Comparison of ENCODE assay signal across 31 cellular contexts in the genomic region with DNA sequence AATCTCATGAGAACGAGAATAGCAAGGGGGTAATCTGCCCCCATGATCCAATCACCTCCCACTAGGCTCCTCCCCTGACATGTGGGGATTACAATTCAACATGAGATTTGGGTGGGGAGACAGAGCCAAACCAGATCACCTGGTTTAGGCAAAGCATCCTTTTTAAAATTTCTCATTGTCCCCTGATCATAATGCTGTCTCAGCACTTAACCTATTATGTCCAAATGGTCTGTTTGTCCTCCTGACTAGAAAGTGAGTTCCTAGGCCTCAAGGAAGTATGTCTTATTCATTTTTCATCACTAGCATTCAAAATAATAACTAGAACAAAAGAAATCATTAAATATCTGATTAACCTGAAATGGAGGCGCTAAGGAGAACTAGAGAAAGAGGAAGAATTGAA.
"Had no signal": no experiment of that assay in that cellular context is flagged by ENCODE, and none has a peak within 500 bp of the region (broad histone marks: within the 10 kb centered on the region; RNA-seq: fewer than 3 reads in every experiment).

No MANE protein-coding gene starts in this region.

- ATAC-seq: left colon; left lung; lower lobe of right lung; naive thymus-derived CD8-positive, alpha-beta T cell; sciatic nerve; stimulated activated naive B cell treated with anti-CD40 and anti-IgM and Interleukin-4, amounts not matched to agents 10 μg/mL and 1 μg/mL and 100 μg/mL, for 72 hours; stimulated activated naive CD8-positive, alpha-beta T cell treated with anti-CD3 and anti-CD28 coated beads, Interleukin-15, Interleukin-2, amounts not matched to agents 100 U/mL and 50 U/mL, for 24 hours had no signal

- H3K27me3 ChIP-seq: left lung, neutrophil, ovary, right atrium auricular region, stomach, testis, thyroid gland, upper lobe of left lung had no signal

- H3K36me3 ChIP-seq: left lung, lower lobe of right lung, neutrophil, ovary, right atrium auricular region, stomach, thyroid gland, transverse colon, upper lobe of left lung had no signal

- H3K36me3 Mint-ChIP-seq: immature natural killer cell; naive thymus-derived CD8-positive, alpha-beta T cell; stimulated activated naive B cell treated with anti-CD40 and anti-IgM and Interleukin-4, amounts not matched to agents 10 μg/mL and 1 μg/mL and 100 μg/mL, for 72 hours had no signal

- H3K9me3 ChIP-seq: left lung, lower lobe of right lung, neutrophil, ovary, right atrium auricular region, stomach, testis, thyroid gland, transverse colon, upper lobe of left lung had no signal

- H3K4me1 ChIP-seq: left lung, lower lobe of right lung, right atrium auricular region, testis, thyroid gland, upper lobe of left lung had no signal

- H3K27ac Mint-ChIP-seq: immature natural killer cell; nephron; progenitor cell of endocrine pancreas; stimulated activated naive B cell treated with anti-CD40 and anti-IgM and Interleukin-4, amounts not matched to agents 10 μg/mL and 1 μg/mL and 100 μg/mL, for 72 hours had no signal

- H3K4me1 Mint-ChIP-seq: nephron, neural crest cell had no signal

- H3K9me3 Mint-ChIP-seq: immature natural killer cell; naive thymus-derived CD8-positive, alpha-beta T cell; nephron; neural crest cell; stimulated activated naive B cell treated with anti-CD40 and anti-IgM and Interleukin-4, amounts not matched to agents 10 μg/mL and 1 μg/mL and 100 μg/mL, for 72 hours had no signal

- H3K4me3 Mint-ChIP-seq: immature natural killer cell; naive thymus-derived CD8-positive, alpha-beta T cell; nephron; neural crest cell; stimulated activated naive B cell treated with anti-CD40 and anti-IgM and Interleukin-4, amounts not matched to agents 10 μg/mL and 1 μg/mL and 100 μg/mL, for 72 hours had no signal

- H3K27ac ChIP-seq: left lung, lower lobe of right lung, neutrophil, ovary, right atrium auricular region, skin epidermis, stomach, testis, thyroid gland, transverse colon, upper lobe of left lung had no signal

- H3K4me3 ChIP-seq: left lung, lower lobe of right lung, ovary, right atrium auricular region, skin epidermis, stomach, testis, thyroid gland, transverse colon, upper lobe of left lung had no signal

- FAIRE-seq: islet of Langerhans, kidney, urothelium cell line had no signal

- DNase-seq: hypothalamus; immature natural killer cell; kidney; left colon; left lung; lower lobe of right lung; mammary epithelial cell; mesenchymal stem cell; naive thymus-derived CD8-positive, alpha-beta T cell; occipital lobe; ovary; stimulated activated CD4-positive, alpha-beta T cell treated with anti-CD3 and anti-CD28 coated beads, Interleukin-12 subunit alpha, Interleukin-12 subunit beta, amount 100 ng/mL, for 4 hours; stimulated activated CD4-positive, alpha-beta T cell treated with anti-CD3 and anti-CD28 coated beads, Interleukin-15, amount 100 ng/mL, for 24 hours; stimulated activated CD4-positive, alpha-beta T cell treated with anti-CD3 and anti-CD28 coated beads, Interleukin-2, amount 100 ng/mL, for 24 hours; stimulated activated CD4-positive, alpha-beta T cell treated with anti-CD3 and anti-CD28 coated beads, Interleukin-4, amount 100 ng/mL, for 1 hour; stimulated activated naive B cell treated with anti-CD40 and anti-IgM and Interleukin-4, amounts not matched to agents 10 μg/mL and 1 μg/mL and 100 μg/mL, for 72 hours; stimulated activated naive CD8-positive, alpha-beta T cell treated with anti-CD3 and anti-CD28 coated beads, Interleukin-15, Interleukin-2, amounts not matched to agents 100 U/mL and 50 U/mL, for 24 hours; stomach; testis; thyroid gland; transverse colon; upper lobe of left lung had no signal

- H3K27me3 Mint-ChIP-seq: progenitor cell of endocrine pancreas had no signal
